ENCODE assay signal across 1 cellular context in genomic region chr4:185134176-185134869, GRCh38.
TF ChIP-seq lines count a peak whose summit lies in the region.

No MANE protein-coding gene starts in this region.

TF ChIP-seq in SK-N-SH treated with all-trans-retinoic acid at 6 μM for 48 hours, 23 proteins besides CTCF, POLR2A, EP300 and RAD21 (continued from another document):
- no peak for TF ChIP-seq PATZ1 (CRISPR knock-in tag; IDR thresholded peaks at IDR 0.05; ENCODE audit: borderline replicate concordance)
